Comparison of ENCODE assay signal across 29 cellular contexts in genomic region chrY:20681935-20682334, GRCh38.
"Had no signal": no experiment of that assay in that cellular context is flagged by ENCODE, and none has a peak within 500 bp of the region (broad histone marks: within the 10 kb centered on the region; RNA-seq: fewer than 3 reads in every experiment).

No MANE protein-coding gene starts in this region.

- ATAC-seq: natural killer cell; psoas muscle; right cardiac atrium; right lobe of liver; stimulated activated effector memory CD8-positive, alpha-beta T cell treated with anti-CD3 and anti-CD28 coated beads, Interleukin-12 subunit alpha, Interleukin-12 subunit beta, amount 100 ng/mL, for 72 hours; stimulated activated naive CD8-positive, alpha-beta T cell treated with anti-CD3 and anti-CD28 coated beads, Interleukin-15, amount 100 ng/mL, for 72 hours; stimulated activated naive CD8-positive, alpha-beta T cell treated with anti-CD3 and anti-CD28 coated beads, Interleukin-15, Interleukin-2, amounts not matched to agents 100 U/mL and 50 U/mL, for 24 hours; upper lobe of right lung had no signal

- H2AFZ ChIP-seq: neural progenitor cell, parathyroid adenoma had no signal

- H3K9me3 Mint-ChIP-seq: natural killer cell; nephron; neural progenitor cell; stimulated activated effector memory CD8-positive, alpha-beta T cell treated with anti-CD3 and anti-CD28 coated beads, Interleukin-12 subunit alpha, Interleukin-12 subunit beta, amount 100 ng/mL, for 72 hours; type B pancreatic cell had no signal

- H3K4me3 Mint-ChIP-seq: natural killer cell; nephron; neural progenitor cell; stimulated activated effector memory CD8-positive, alpha-beta T cell treated with anti-CD3 and anti-CD28 coated beads, Interleukin-12 subunit alpha, Interleukin-12 subunit beta, amount 100 ng/mL, for 72 hours; stimulated activated naive CD8-positive, alpha-beta T cell treated with anti-CD3 and anti-CD28 coated beads, Interleukin-15, amount 100 ng/mL, for 72 hours; type B pancreatic cell had no signal

- H3K4me1 Mint-ChIP-seq: nephron, neural progenitor cell had no signal

- H3K4me2 ChIP-seq: neural progenitor cell had no signal

- FAIRE-seq: small intestine had no signal

- H3K9ac ChIP-seq: neural progenitor cell, parathyroid adenoma had no signal

- H3K36me3 ChIP-seq: neural progenitor cell, ovary, right lobe of liver, sigmoid colon, suprapubic skin, tibial artery, transverse colon, upper lobe of right lung, uterus had no signal

- H3K4me1 ChIP-seq: neural progenitor cell, parathyroid adenoma, psoas muscle, right lobe of liver, sigmoid colon, suprapubic skin, testis, tibial artery, transverse colon, upper lobe of right lung, uterus had no signal

- H3K9me3 ChIP-seq: ovary, psoas muscle, right lobe of liver, sigmoid colon, suprapubic skin, testis, tibial artery, transverse colon, upper lobe of right lung, uterus had no signal

- H3K27me3 Mint-ChIP-seq: progenitor cell of endocrine pancreas; stimulated activated naive CD8-positive, alpha-beta T cell treated with anti-CD3 and anti-CD28 coated beads, Interleukin-15, amount 100 ng/mL, for 72 hours; type B pancreatic cell had no signal

- H3K79me2 ChIP-seq: parathyroid adenoma had no signal

- H3K27ac ChIP-seq: neural progenitor cell, ovary, parathyroid adenoma, psoas muscle, right lobe of liver, sigmoid colon, suprapubic skin, testis, tibial artery, transverse colon, upper lobe of right lung, uterus had no signal

- DNase-seq: natural killer cell; occipital lobe; ovary; posterior cingulate gyrus; psoas muscle; right cardiac atrium; right lobe of liver; sigmoid colon; small intestine; stimulated activated CD4-positive, alpha-beta T cell treated with anti-CD3 and anti-CD28 coated beads, Interleukin-15, amount 100 ng/mL, for 24 hours; stimulated activated CD4-positive, alpha-beta T cell treated with anti-CD3 and anti-CD28 coated beads, Interleukin-2, amount 100 ng/mL, for 24 hours; stimulated activated CD4-positive, alpha-beta T cell treated with anti-CD3 and anti-CD28 coated beads, Interleukin-2, amount 100 ng/mL, for 48 hours; stimulated activated CD4-positive, alpha-beta T cell treated with anti-CD3 and anti-CD28 coated beads, Interleukin-4, amount 100 ng/mL, for 24 hours; stimulated activated naive CD4-positive, alpha-beta T cell; stimulated activated naive CD8-positive, alpha-beta T cell treated with anti-CD3 and anti-CD28 coated beads, Interleukin-15, amount 100 ng/mL, for 72 hours; stimulated activated naive CD8-positive, alpha-beta T cell treated with anti-CD3 and anti-CD28 coated beads, Interleukin-15, Interleukin-2, amounts not matched to agents 100 U/mL and 50 U/mL, for 24 hours; substantia nigra; testis; tibial artery; transverse colon; upper lobe of right lung; uterus had no signal

- H3K36me3 Mint-ChIP-seq: natural killer cell; neural progenitor cell; stimulated activated effector memory CD8-positive, alpha-beta T cell treated with anti-CD3 and anti-CD28 coated beads, Interleukin-12 subunit alpha, Interleukin-12 subunit beta, amount 100 ng/mL, for 72 hours; type B pancreatic cell had no signal

- H3K27ac Mint-ChIP-seq: natural killer cell; nephron; neural progenitor cell; progenitor cell of endocrine pancreas; stimulated activated effector memory CD8-positive, alpha-beta T cell treated with anti-CD3 and anti-CD28 coated beads, Interleukin-12 subunit alpha, Interleukin-12 subunit beta, amount 100 ng/mL, for 72 hours; type B pancreatic cell had no signal

- H3K4me3 ChIP-seq: neural progenitor cell, ovary, psoas muscle, right lobe of liver, sigmoid colon, suprapubic skin, testis, tibial artery, transverse colon, upper lobe of right lung, uterus had no signal

- H3K27me3 ChIP-seq: neural progenitor cell, ovary, right lobe of liver, sigmoid colon, suprapubic skin, testis, tibial artery, transverse colon, upper lobe of right lung, uterus had no signal
